ENCODE assay signal across 24 cellular contexts in genomic region chr10:131733596-131733995, GRCh38.
A peak's percentile ranks its signal among the peaks of the same experiment; 100 is the strongest.
DNase-seq lines count a peak whose midpoint lies in the region; ATAC-seq and TF ChIP-seq lines count a peak whose summit lies in the region.
"Had no signal": no experiment of that assay in that cellular context is flagged by ENCODE, and none has a peak within 500 bp of the region (broad histone marks: within the 10 kb centered on the region; RNA-seq: fewer than 3 reads in every experiment).

No MANE protein-coding gene starts in this region.

- POLR2A ChIA-PET in PC-9 (lab: Charles Lee; ENCODE audit: unreplicated experiment): no interaction called here

- DNase-seq in activated CD8-positive, alpha-beta memory T cell treated with anti-CD3 and anti-CD28 coated beads for 24 hours: peak; percentile 19
- no peak for DNase-seq in activated CD8-positive, alpha-beta memory T cell treated with anti-CD3 and anti-CD28 coated beads, Interleukin-2, amount 50 U/mL, for 4 hours
- peak; percentile 34 for DNase-seq in H7
- DNase-seq in iPS-NIHi7 (ENCODE audit: extremely low spot score): peak; percentile 7
- no peak for DNase-seq in DMS 273 treated with DMSO at 0.1 percent for 48 hours (lab: John Stamatoyannopoulos, UW)
- no peak for DNase-seq in middle frontal gyrus (ENCODE audit: extremely low spot score, low spot score)
- DNase-seq in PC-9: no peak
- DNase-seq: Calu3, DMS153, DND-41, GM23248, HFFc6, Karpas-422, NCI-H1092 treated with DMSO at 0.1 percent for 48 hours, NCI-H1436, NCI-H187, NCI-H2081 treated with DMSO at 0.1 percent for 48 hours, NCI-H2171, NCI-H226, NCI-H510A, NCI-H69 had no signal

- H3K79me2 ChIP-seq in PC-9 (ENCODE audit: low read depth): no peaks in the 10 kb centered on the region

- H3K27me3 Mint-ChIP-seq in stimulated activated memory B cell treated with anti-CD40 and anti-IgM and Interleukin-4, amounts not matched to agents 10 μg/mL and 1 μg/mL and 100 μg/mL, for 72 hours: peaks cover 32% of the 10 kb centered on the region

- H3K27me3 ChIP-seq in H7 (ENCODE audit: control insufficient read depth, insufficient read depth, low read length) (no peaks in the 10 kb centered on the region; the same call in 1 of the 2 replicates), PC-9 (ENCODE audit: insufficient read depth, low read depth) (peaks cover 39% of the 10 kb centered on the region)

- no peak overlapping the region for H3K27ac Mint-ChIP-seq in stimulated activated memory B cell treated with anti-CD40 and anti-IgM and Interleukin-4, amounts not matched to agents 10 μg/mL and 1 μg/mL and 100 μg/mL, for 72 hours
- H3K27ac Mint-ChIP-seq: HFFc6 had no signal

- no peaks in the 10 kb centered on the region for H3K4me1 ChIP-seq in PC-9 (replicated peaks; ENCODE audit: insufficient read depth)
- H3K4me1 ChIP-seq: HAP-1 had no signal

- no peak for TF ChIP-seq CTCF in PC-9 (conservative IDR thresholded peaks at IDR 0.05)

- no peaks in the 10 kb centered on the region for H3K4me1 Mint-ChIP-seq in stimulated activated memory B cell treated with anti-CD40 and anti-IgM and Interleukin-4, amounts not matched to agents 10 μg/mL and 1 μg/mL and 100 μg/mL, for 72 hours

- no peak overlapping the region for H3K27ac ChIP-seq in PC-9
- H3K27ac ChIP-seq: GM23248 had no signal

- peaks cover 4% of the 10 kb centered on the region for H3K9me3 Mint-ChIP-seq in stimulated activated memory B cell treated with anti-CD40 and anti-IgM and Interleukin-4, amounts not matched to agents 10 μg/mL and 1 μg/mL and 100 μg/mL, for 72 hours

- ATAC-seq in stimulated activated memory B cell treated with anti-CD40 and anti-IgM and Interleukin-4, amounts not matched to agents 10 μg/mL and 1 μg/mL and 100 μg/mL, for 72 hours: peak; percentile 3
- ATAC-seq: HepG2 had no signal

- no peak overlapping the region for H3K4me2 ChIP-seq in PC-9

- H3K4me3 ChIP-seq in H7 (ENCODE audit: insufficient read depth, low read depth, low read length) (no peak overlapping the region), PC-9 (no peak overlapping the region)
- H3K4me3 ChIP-seq: GM23248, HAP-1 had no signal

- no peaks in the 10 kb centered on the region for H3K36me3 ChIP-seq in H7 (replicated peaks; ENCODE audit: control insufficient read depth, insufficient read depth, low read length)
- H3K36me3 ChIP-seq in PC-9 (ENCODE audit: low read depth): no peaks in the 10 kb centered on the region
- H3K36me3 ChIP-seq: HAP-1 had no signal

- BruUV-seq in PC-9 (replicated peaks; lab: Mats Ljungman, UMichigan): no TSS peak

- no peaks in the 10 kb centered on the region for H3K9me2 ChIP-seq in PC-9 (ENCODE audit: insufficient read depth)

- no peaks in the 10 kb centered on the region for H4K20me1 ChIP-seq in PC-9 (ENCODE audit: insufficient read depth)

- H3K36me3 Mint-ChIP-seq in stimulated activated memory B cell treated with anti-CD40 and anti-IgM and Interleukin-4, amounts not matched to agents 10 μg/mL and 1 μg/mL and 100 μg/mL, for 72 hours: no peaks in the 10 kb centered on the region

- no peaks in the 10 kb centered on the region for H3F3A ChIP-seq in PC-9 (ENCODE audit: insufficient read depth, low read depth)

- H3K9me3 ChIP-seq in PC-9 (ENCODE audit: insufficient read depth, low read depth): no peaks in the 10 kb centered on the region
- H3K9me3 ChIP-seq: HAP-1 had no signal

- H2AFZ ChIP-seq in PC-9: no peak overlapping the region
- H2AFZ ChIP-seq: GM23248 had no signal

- CTCF ChIA-PET in PC-9 (lab: Charles Lee): no interaction called here

- intact Hi-C loops in PC-9 (cut with micrococcal nuclease; ENCODE audit: unreplicated experiment): no loop called here

- no peak overlapping the region for H3K4me3 Mint-ChIP-seq in stimulated activated memory B cell treated with anti-CD40 and anti-IgM and Interleukin-4, amounts not matched to agents 10 μg/mL and 1 μg/mL and 100 μg/mL, for 72 hours
- H3K4me3 Mint-ChIP-seq: HFFc6 had no signal

Comparison
In these comparisons a context has a peak if more than half of its experiments do, and no peak if none do; other contexts are left out.
1. DNase-seq: peak in activated CD8-positive, alpha-beta memory T cell treated with anti-CD3 and anti-CD28 coated beads for 24 hours (single experiment), H7 (single experiment) and iPS-NIHi7 (single experiment); none in activated CD8-positive, alpha-beta memory T cell treated with anti-CD3 and anti-CD28 coated beads, Interleukin-2, amount 50 U/mL, for 4 hours (single experiment), DMS 273 treated with DMSO at 0.1 percent for 48 hours (single experiment), middle frontal gyrus (single experiment) and PC-9 (0 of 2).